Comparison of ENCODE assay signal across 8 cellular contexts in the genomic region with DNA sequence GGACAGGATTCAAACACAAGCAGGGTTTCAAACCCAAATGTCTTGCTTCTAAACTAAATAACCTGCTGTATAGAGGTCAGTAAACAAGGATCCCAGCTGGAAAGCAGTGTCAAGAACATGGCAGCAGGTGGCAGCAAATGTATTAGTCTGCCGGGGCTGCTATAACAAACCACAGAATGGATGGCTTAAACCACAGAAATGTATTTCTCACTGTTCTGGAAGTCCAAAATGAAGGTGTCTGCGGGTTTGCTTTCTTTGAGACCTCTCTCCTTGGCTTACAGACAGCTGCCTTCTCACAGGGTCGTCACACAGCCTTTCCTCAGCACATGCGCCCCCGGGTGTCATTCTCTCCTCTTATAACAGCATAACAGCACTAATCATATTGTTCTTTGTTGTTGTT.
DNase-seq lines count a peak whose midpoint lies in the region; ATAC-seq and TF ChIP-seq lines count a peak whose summit lies in the region.

No MANE protein-coding gene starts in this region.

- H3K4me3 ChIP-seq in ascending aorta (no peak overlapping the region), upper lobe of right lung (no peak overlapping the region)

- no peaks in the 10 kb centered on the region for H3K36me3 ChIP-seq in ascending aorta
- H3K36me3 ChIP-seq in upper lobe of right lung = no peaks in the 10 kb centered on the region

- intact Hi-C loops in ascending aorta (cut with DNase I) (loop anchor here (5.0 to 10.0 kb wide), 2 partner anchors 62 to 136 kb away; no protein-coding TSS in a partner anchor), upper lobe of right lung (cut with DNase I) (no loop called here)

- no peak overlapping the region for H3K4me3 Mint-ChIP-seq in T-helper 17 cell

- no peak overlapping the region for H3K27ac ChIP-seq in ascending aorta
- no peak overlapping the region for H3K27ac ChIP-seq in upper lobe of right lung

- ATAC-seq in GM21526 (IDR thresholded peaks at IDR 0.05; ENCODE audit: low FRiP score, unreplicated experiment) (peak; percentile 80), upper lobe of right lung (peak; percentile 79), HG03521 (IDR thresholded peaks at IDR 0.05; ENCODE audit: unreplicated experiment) (no peak), T-helper 17 cell (no peak)

- no peaks in the 10 kb centered on the region for H3K9me3 ChIP-seq in ascending aorta
- H3K9me3 ChIP-seq in upper lobe of right lung = no peaks in the 10 kb centered on the region
- H3K9me3 ChIP-seq in T-helper 17 cell (ENCODE audit: control insufficient read depth, low read length, poor library complexity, severe bottlenecking) = no peaks in the 10 kb centered on the region

- H3K27me3 ChIP-seq in ascending aorta (no peaks in the 10 kb centered on the region), upper lobe of right lung (no peaks in the 10 kb centered on the region)

- H3K36me3 Mint-ChIP-seq in T-helper 17 cell (ENCODE audit: low read depth) = no peaks in the 10 kb centered on the region

- TF ChIP-seq CTCF in ascending aorta (IDR thresholded peaks at IDR 0.05) (peak in 2 of 3 experiments; percentile 30 to 40), upper lobe of right lung (IDR thresholded peaks at IDR 0.05) (peak; percentile 65)

- no peak overlapping the region for H3K27ac Mint-ChIP-seq in T-helper 17 cell

- H3K4me1 ChIP-seq in ascending aorta (no peaks in the 10 kb centered on the region), upper lobe of right lung (no peaks in the 10 kb centered on the region)

- H3K4me1 Mint-ChIP-seq in T-helper 17 cell = no peaks in the 10 kb centered on the region

- peak; percentile 71 for DNase-seq in EH (ENCODE audit: low read depth)
- peak; percentile 49 for DNase-seq in NCI-H1105 treated with DMSO at 0.1 percent for 48 hours (lab: John Stamatoyannopoulos, UW)
- DNase-seq in ascending aorta (ENCODE audit: low spot score in 2 of 2) = no peak
- DNase-seq in islet precursor cell = peak; percentile 79
- no peak for DNase-seq in upper lobe of right lung
- DNase-seq in T-helper 17 cell = no peak

- peaks cover 10% of the 10 kb centered on the region for H3K27me3 Mint-ChIP-seq in T-helper 17 cell

Comparison
In these comparisons a context has a peak if more than half of its experiments do, and no peak if none do; other contexts are left out.
1. DNase-seq: peak in EH (single experiment), NCI-H1105 treated with DMSO at 0.1 percent for 48 hours (single experiment) and islet precursor cell (single experiment); none in ascending aorta (0 of 2), upper lobe of right lung (single experiment) and T-helper 17 cell (0 of 3).
2. ATAC-seq: peak in GM21526 (single experiment) and upper lobe of right lung (single experiment); none in HG03521 (single experiment) and T-helper 17 cell (single experiment).